In the genomic region with DNA sequence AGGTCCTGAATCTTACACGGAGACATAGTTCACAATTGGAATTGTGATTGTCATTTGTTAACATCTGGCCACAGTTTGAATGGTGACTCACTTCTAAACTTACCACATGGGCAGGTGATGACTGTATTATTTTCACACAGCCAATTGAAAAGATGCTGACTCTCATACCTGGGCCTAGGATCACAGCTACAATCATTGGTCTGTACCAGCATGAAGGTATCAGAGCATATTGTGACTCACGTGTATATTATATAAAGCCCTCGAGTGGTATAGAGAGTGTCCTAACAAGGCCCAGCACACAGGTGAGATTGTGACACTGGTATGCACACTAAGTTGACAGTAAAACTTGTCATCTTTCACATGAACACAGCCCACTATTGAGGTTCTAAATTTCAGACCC, we compare ENCODE assay signal across 31 cellular contexts. TPM values are rescaled to one million over a fixed set of nuclear protein-coding genes. Genes with fewer than 3 reads are reported as not detected.
DNase-seq lines count a peak whose midpoint lies in the region; ATAC-seq, FAIRE-seq and TF ChIP-seq lines count a peak whose summit lies in the region.
"Had no signal": no experiment of that assay in that cellular context is flagged by ENCODE, and none has a peak within 500 bp of the region (broad histone marks: within the 10 kb centered on the region; RNA-seq: fewer than 3 reads in every experiment).

No MANE protein-coding gene starts in this region.

- no peak overlapping the region for H2AFZ ChIP-seq in Karpas-422 (ENCODE audit: low read length)
- H2AFZ ChIP-seq in endothelial cell of umbilical vein (ENCODE audit: low read depth, low read length), result no peak overlapping the region

- no peak for DNase-seq in activated CD8-positive, alpha-beta T cell treated with anti-CD3 and anti-CD28 coated beads for 36 hours
- DNase-seq in activated CD8-positive, alpha-beta T cell treated with anti-CD3 and anti-CD28 coated beads, Interleukin-2, amount 10 ng/mL, durations not matched to agents 7 days and 5 days, result no peak
- DNase-seq in Karpas-422 (peak; percentile 23), endothelial cell of umbilical vein (ENCODE audit: low read depth, low spot score) (no peak), osteocyte (ENCODE audit: extremely low spot score, unreplicated experiment) (peak; percentile 5), NCI-H1930 (lab: John Stamatoyannopoulos, UW) (no peak)
- no peak for DNase-seq in activated effector memory CD4-positive, alpha-beta T cell treated with anti-CD3 and anti-CD28 coated beads, Interleukin-2, amount 50 U/mL, for 16 hours
- DNase-seq: CD4-positive, alpha-beta T cell; COR-L47; DMS79; EL; GDM1; GOT3; HFFc6; IMR-90; NCI-H1092; NCI-H1417 treated with DMSO at 0.1 percent for 48 hours; NCI-H1694 treated with DMSO at 0.1 percent for 48 hours; NCI-H2081 treated with DMSO at 0.1 percent for 48 hours; NCI-H2171; NCI-H226; NCI-H510A; NCI-H69; Right ventricle myocardium superior; RPMI8226 had no signal

- H3K27ac Mint-ChIP-seq in activated CD8-positive, alpha-beta T cell treated with anti-CD3 and anti-CD28 coated beads for 36 hours, result no peak overlapping the region
- no peak overlapping the region for H3K27ac Mint-ChIP-seq in activated CD8-positive, alpha-beta T cell treated with anti-CD3 and anti-CD28 coated beads, Interleukin-2, amount 10 ng/mL, durations not matched to agents 7 days and 5 days
- H3K27ac Mint-ChIP-seq in osteocyte (ENCODE audit: unreplicated experiment), result no peak overlapping the region
- H3K27ac Mint-ChIP-seq: CD4-positive, alpha-beta T cell; HFFc6 had no signal

- H3K9me2 ChIP-seq in Karpas-422 (replicated peaks; ENCODE audit: insufficient read depth, low read length), result no peaks in the 10 kb centered on the region

- H3K36me3 ChIP-seq in Karpas-422 (ENCODE audit: insufficient read depth, low read length), result no peaks in the 10 kb centered on the region
- no peaks in the 10 kb centered on the region for H3K36me3 ChIP-seq in endothelial cell of umbilical vein (ENCODE audit: control insufficient read depth in 2 of 2, extremely low read depth in 1 of 2, insufficient read depth in 2 of 2, low read length in 2 of 2)
- H3K36me3 ChIP-seq: BLaER1, HAP-1 had no signal

- no TSS peak for BruUV-seq in endothelial cell of umbilical vein (replicated peaks; lab: Mats Ljungman, UMichigan)

- H3K4me1 Mint-ChIP-seq in activated CD8-positive, alpha-beta T cell treated with anti-CD3 and anti-CD28 coated beads for 36 hours (ENCODE audit: low read depth), result peaks cover 4% of the 10 kb centered on the region
- H3K4me1 Mint-ChIP-seq in activated CD8-positive, alpha-beta T cell treated with anti-CD3 and anti-CD28 coated beads, Interleukin-2, amount 10 ng/mL, durations not matched to agents 7 days and 5 days (ENCODE audit: low read depth), result no peaks in the 10 kb centered on the region
- no peaks in the 10 kb centered on the region for H3K4me1 Mint-ChIP-seq in osteocyte (ENCODE audit: unreplicated experiment)

- H4K20me1 ChIP-seq in Karpas-422 (ENCODE audit: insufficient read depth, low read depth, low read length), result no peaks in the 10 kb centered on the region
- H4K20me1 ChIP-seq in endothelial cell of umbilical vein (replicated peaks; ENCODE audit: control insufficient read depth, extremely low read depth, insufficient read depth, low read length), result no peaks in the 10 kb centered on the region
- H4K20me1 ChIP-seq: BLaER1 had no signal

- H3K9me3 Mint-ChIP-seq in activated CD8-positive, alpha-beta T cell treated with anti-CD3 and anti-CD28 coated beads for 36 hours, result peaks cover 8% of the 10 kb centered on the region
- H3K9me3 Mint-ChIP-seq in activated CD8-positive, alpha-beta T cell treated with anti-CD3 and anti-CD28 coated beads, Interleukin-2, amount 10 ng/mL, durations not matched to agents 7 days and 5 days (ENCODE audit: insufficient read depth), result peaks cover 9% of the 10 kb centered on the region
- H3K9me3 Mint-ChIP-seq in osteocyte (ENCODE audit: unreplicated experiment), result peaks cover 27% of the 10 kb centered on the region
- H3K9me3 Mint-ChIP-seq: CD4-positive, alpha-beta T cell had no signal

- FAIRE-seq in endothelial cell of umbilical vein (lab: Jason Lieb, UNC), result no peak
- FAIRE-seq: A204.1, GM12878 had no signal

- no peaks in the 10 kb centered on the region for H3K27me3 Mint-ChIP-seq in activated CD8-positive, alpha-beta T cell treated with anti-CD3 and anti-CD28 coated beads for 36 hours
- H3K27me3 Mint-ChIP-seq in activated CD8-positive, alpha-beta T cell treated with anti-CD3 and anti-CD28 coated beads, Interleukin-2, amount 10 ng/mL, durations not matched to agents 7 days and 5 days (ENCODE audit: low read depth), result no peaks in the 10 kb centered on the region
- H3K27me3 Mint-ChIP-seq in osteocyte (ENCODE audit: unreplicated experiment), result no peaks in the 10 kb centered on the region
- H3K27me3 Mint-ChIP-seq: CD4-positive, alpha-beta T cell had no signal

- POLR2A ChIA-PET in activated CD8-positive, alpha-beta T cell treated with anti-CD3 and anti-CD28 coated beads for 36 hours (lab: Charles Lee), result no interaction called here
- POLR2A ChIA-PET in activated CD8-positive, alpha-beta T cell treated with anti-CD3 and anti-CD28 coated beads, Interleukin-2, amount 10 ng/mL, durations not matched to agents 7 days and 5 days (lab: Charles Lee), result no interaction called here
- POLR2A ChIA-PET in endothelial cell of umbilical vein (lab: Charles Lee), result interaction anchor here (0.5 kb wide), 1 partner anchor 97 kb away, joined by 3 read pairs; no protein-coding TSS in a partner anchor

- H3K27me3 ChIP-seq in Karpas-422 (ENCODE audit: low read length) (no peaks in the 10 kb centered on the region), endothelial cell of umbilical vein (ENCODE audit: control insufficient read depth in 2 of 2, insufficient read depth in 2 of 2, low read length in 2 of 2) (no peaks in the 10 kb centered on the region)
- H3K27me3 ChIP-seq: BLaER1 had no signal

- no peaks in the 10 kb centered on the region for H3K9me3 ChIP-seq in Karpas-422 (ENCODE audit: low read length)
- no peaks in the 10 kb centered on the region for H3K9me3 ChIP-seq in endothelial cell of umbilical vein (replicated peaks; ENCODE audit: control insufficient read depth, insufficient read depth, low read length)
- H3K9me3 ChIP-seq: HAP-1 had no signal

- dilution Hi-C loops in endothelial cell of umbilical vein (cut with MboI; ENCODE audit: extremely low pct_ligation_motif_present, low sequenced_read_pairs), result no loop called here

- no peak overlapping the region for H3K27ac ChIP-seq in Karpas-422 (ENCODE audit: low read length)
- H3K27ac ChIP-seq in endothelial cell of umbilical vein (ENCODE audit: insufficient read depth, low read depth, low read length), result no peak overlapping the region
- H3K27ac ChIP-seq: BLaER1, KMS-11 had no signal

- H3K4me3 Mint-ChIP-seq in activated CD8-positive, alpha-beta T cell treated with anti-CD3 and anti-CD28 coated beads for 36 hours, result no peak overlapping the region
- no peak overlapping the region for H3K4me3 Mint-ChIP-seq in activated CD8-positive, alpha-beta T cell treated with anti-CD3 and anti-CD28 coated beads, Interleukin-2, amount 10 ng/mL, durations not matched to agents 7 days and 5 days
- no peak overlapping the region for H3K4me3 Mint-ChIP-seq in osteocyte (ENCODE audit: unreplicated experiment)
- H3K4me3 Mint-ChIP-seq: CD4-positive, alpha-beta T cell; HFFc6 had no signal

- TF ChIP-seq CTCF in activated CD8-positive, alpha-beta T cell treated with anti-CD3 and anti-CD28 coated beads for 36 hours (IDR thresholded peaks at IDR 0.05), result no peak
- TF ChIP-seq CTCF in endothelial cell of umbilical vein (IDR thresholded peaks at IDR 0.05; ENCODE audit: extremely low read depth in 1 of 2, insufficient read depth in 1 of 2, low read depth in 1 of 2, low read length in 2 of 2), result no peak
- no peak for TF ChIP-seq CTCF in osteocyte (IDR thresholded peaks at IDR 0.05)

- CTCF ChIA-PET in activated CD8-positive, alpha-beta T cell treated with anti-CD3 and anti-CD28 coated beads for 36 hours (lab: Charles Lee), result no interaction called here
- CTCF ChIA-PET in activated CD8-positive, alpha-beta T cell treated with anti-CD3 and anti-CD28 coated beads, Interleukin-2, amount 10 ng/mL, durations not matched to agents 7 days and 5 days (lab: Charles Lee), result no interaction called here
- CTCF ChIA-PET in endothelial cell of umbilical vein (lab: Charles Lee), result no interaction called here

- H3K4me3 ChIP-seq in Karpas-422 (ENCODE audit: low read length) (no peak overlapping the region), endothelial cell of umbilical vein (replicated peaks in 1 of 3; ENCODE audit: insufficient read depth in 1 of 3, low read depth in 1 of 3, low read length in 3 of 3) (no peak overlapping the region)
- H3K4me3 ChIP-seq: BLaER1, GM12878, HAP-1 had no signal

- TF ChIP-seq POLR2A in endothelial cell of umbilical vein (IDR thresholded peaks at IDR 0.05; ENCODE audit: low read depth, low read length), result no peak

- peak; percentile 58 for ATAC-seq in activated CD8-positive, alpha-beta T cell treated with anti-CD3 and anti-CD28 coated beads for 36 hours
- no peak for ATAC-seq in activated CD8-positive, alpha-beta T cell treated with anti-CD3 and anti-CD28 coated beads, Interleukin-2, amount 10 ng/mL, durations not matched to agents 7 days and 5 days
- ATAC-seq in GM21723 (IDR thresholded peaks at IDR 0.05; ENCODE audit: unreplicated experiment), result no peak
- ATAC-seq: GM12878 had no signal

- peaks cover 4% of the 10 kb centered on the region for H3K36me3 Mint-ChIP-seq in activated CD8-positive, alpha-beta T cell treated with anti-CD3 and anti-CD28 coated beads for 36 hours (ENCODE audit: low read depth)
- H3K36me3 Mint-ChIP-seq in activated CD8-positive, alpha-beta T cell treated with anti-CD3 and anti-CD28 coated beads, Interleukin-2, amount 10 ng/mL, durations not matched to agents 7 days and 5 days (ENCODE audit: low read depth), result peaks cover 4% of the 10 kb centered on the region
- no peaks in the 10 kb centered on the region for H3K36me3 Mint-ChIP-seq in osteocyte (ENCODE audit: unreplicated experiment)

- intact Hi-C loops in activated CD8-positive, alpha-beta T cell treated with anti-CD3 and anti-CD28 coated beads for 36 hours (cut with micrococcal nuclease), result no loop called here
- intact Hi-C loops in endothelial cell of umbilical vein (cut with micrococcal nuclease), result no loop called here

- no peaks in the 10 kb centered on the region for H3K79me2 ChIP-seq in Karpas-422 (ENCODE audit: low read length)
- H3K79me2 ChIP-seq in endothelial cell of umbilical vein (ENCODE audit: control insufficient read depth, insufficient read depth, low read length), result no peaks in the 10 kb centered on the region

- no peaks in the 10 kb centered on the region for H3K4me1 ChIP-seq in Karpas-422 (ENCODE audit: low read length)
- H3K4me1 ChIP-seq in endothelial cell of umbilical vein (ENCODE audit: control insufficient read depth, extremely low read depth, insufficient read depth, low read length), result no peaks in the 10 kb centered on the region
- H3K4me1 ChIP-seq: BLaER1, HAP-1 had no signal

- no peak overlapping the region for H3K4me2 ChIP-seq in Karpas-422 (ENCODE audit: low read depth, low read length, poor library complexity, severe bottlenecking)
- H3K4me2 ChIP-seq in endothelial cell of umbilical vein (ENCODE audit: insufficient read depth, low read length), result no peak overlapping the region
- H3K4me2 ChIP-seq: BLaER1, KMS-11 had no signal

- H3K9me1 ChIP-seq in endothelial cell of umbilical vein (replicated peaks; ENCODE audit: control insufficient read depth, extremely low read depth, insufficient read depth, low read length), result no peaks in the 10 kb centered on the region

- H3K9ac ChIP-seq in Karpas-422 (ENCODE audit: low read length) (no peak overlapping the region), endothelial cell of umbilical vein (replicated peaks; ENCODE audit: extremely low read depth, insufficient read depth, low read length) (no peak overlapping the region)
- H3K9ac ChIP-seq: BLaER1, KMS-11 had no signal

RNA-seq across cellular contexts. Expression of a gene that starts 9.4 kb away (rescaled TPM):
- 10 to 100 TPM; 12.9 to 13.0 TPM for total RNA-seq in activated CD8-positive, alpha-beta T cell treated with anti-CD3 and anti-CD28 coated beads for 36 hours
- total RNA-seq in activated CD8-positive, alpha-beta T cell treated with anti-CD3 and anti-CD28 coated beads, Interleukin-2, amount 10 ng/mL, durations not matched to agents 7 days and 5 days, result 10 to 100 TPM; 20.2 to 21.7 TPM
- total RNA-seq in Karpas-422 (2014; rRNA removed; shearing (Covaris generic); ENCODE audit: low replicate concordance), result 18.1 and 36.7 TPM in 2 replicates
- total RNA-seq in endothelial cell of umbilical vein (5.6 and 5.8 TPM in 2 replicates), osteocyte (2.4 and 2.6 TPM in 2 replicates)
- polyA plus RNA-seq in endothelial cell of umbilical vein, result 0.73 and 0.77 TPM in 2 replicates
- 0.98 and 1.2 TPM in 2 replicates for polyA plus RNA-seq in endothelial cell of umbilical vein (2011; cell fraction: cytosol; rRNA removed)
- 6.8 and 7.7 TPM in 2 replicates for polyA plus RNA-seq in endothelial cell of umbilical vein (2011; cell fraction: nucleus; rRNA removed)
- polyA plus RNA-seq in endothelial cell of umbilical vein (2012), result 1.5 and 1.7 TPM in 2 replicates
- 2.9 and 3.5 TPM in 2 replicates for polyA minus RNA-seq in endothelial cell of umbilical vein
- 1.8 TPM for polyA minus RNA-seq in endothelial cell of umbilical vein (2011; cell fraction: cytosol; rRNA and poly(A)+ RNA removed)
- 6.8 and 11.5 TPM in 2 replicates for polyA minus RNA-seq in endothelial cell of umbilical vein (2011; cell fraction: nucleus; rRNA and poly(A)+ RNA removed)

Comparison
In these comparisons a context has a peak if more than half of its experiments do, and no peak if none do; other contexts are left out.
1. DNase-seq: peak in Karpas-422 (single experiment) and osteocyte (single experiment); none in activated CD8-positive, alpha-beta T cell treated with anti-CD3 and anti-CD28 coated beads for 36 hours (single experiment), activated CD8-positive, alpha-beta T cell treated with anti-CD3 and anti-CD28 coated beads, Interleukin-2, amount 10 ng/mL, durations not matched to agents 7 days and 5 days (single experiment), endothelial cell of umbilical vein (single experiment), activated effector memory CD4-positive, alpha-beta T cell treated with anti-CD3 and anti-CD28 coated beads, Interleukin-2, amount 50 U/mL, for 16 hours (single experiment) and NCI-H1930 (0 of 2).